Comparison of ENCODE assay signal across 19 cellular contexts in the genomic region with DNA sequence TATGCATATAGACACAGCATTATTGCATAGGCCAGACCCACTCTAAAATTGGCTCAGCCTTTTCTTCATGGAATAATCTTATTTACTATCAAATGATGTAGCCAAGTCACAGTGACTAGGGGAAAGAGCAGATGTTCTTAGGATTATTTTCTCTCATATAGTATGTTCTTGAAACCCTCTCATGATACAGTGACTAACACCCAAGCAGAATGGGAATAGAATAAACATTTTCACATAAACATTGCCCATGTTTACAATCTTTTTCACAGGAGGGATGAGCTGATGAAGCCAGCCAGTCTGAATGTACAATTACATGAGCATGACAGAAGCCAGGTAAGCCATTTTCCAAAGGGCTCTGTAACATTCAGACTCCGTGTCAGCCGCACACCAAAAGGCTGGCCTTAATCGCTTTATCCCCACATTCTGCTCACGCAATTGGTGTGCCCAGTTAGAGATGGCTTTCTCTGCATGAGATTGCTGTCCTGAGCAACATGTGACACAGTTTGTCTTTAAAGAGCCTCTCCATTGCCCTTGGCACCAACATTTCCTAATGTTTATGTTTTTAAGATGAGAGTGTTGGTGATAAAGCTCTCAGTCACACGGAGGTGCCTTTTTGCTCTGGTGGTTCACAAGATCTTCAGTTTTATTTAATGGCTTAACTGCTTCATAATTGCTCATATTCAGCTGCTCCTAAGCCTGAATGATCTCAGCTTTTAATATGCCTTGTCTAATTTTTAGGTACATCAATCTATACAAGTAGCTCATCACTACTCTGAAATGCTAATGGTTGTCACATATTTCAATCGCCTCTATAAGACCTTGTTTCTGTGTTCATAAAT.
DNase-seq lines count a peak whose midpoint lies in the region; ATAC-seq and TF ChIP-seq lines count a peak whose summit lies in the region.
"Had no signal": no experiment of that assay in that cellular context is flagged by ENCODE, and none has a peak within 500 bp of the region (broad histone marks: within the 10 kb centered on the region; RNA-seq: fewer than 3 reads in every experiment).

No MANE protein-coding gene starts in this region.

- H3K4me3 ChIP-seq in WERI-Rb-1 (ENCODE audit: low read depth, low read length), result no peak overlapping the region
- H3K4me3 ChIP-seq: BLaER1 treated with 17β-estradiol and CSF1 and Interleukin-3, amounts not matched to agents 10 nM and 100 nM; body of pancreas; GM23248; heart left ventricle; uterus had no signal

- H3K27me3 ChIP-seq in WERI-Rb-1 (ENCODE audit: insufficient read depth, low read depth, severe bottlenecking), result no peaks in the 10 kb centered on the region
- H3K27me3 ChIP-seq: BLaER1 treated with 17β-estradiol and CSF1 and Interleukin-3, amounts not matched to agents 10 nM and 100 nM; body of pancreas; heart left ventricle; uterus had no signal

- no peaks in the 10 kb centered on the region for H3K36me3 ChIP-seq in WERI-Rb-1
- H3K36me3 ChIP-seq: BLaER1 treated with 17β-estradiol and CSF1 and Interleukin-3, amounts not matched to agents 10 nM and 100 nM; heart left ventricle; uterus had no signal

- H3K9me3 ChIP-seq in WERI-Rb-1 (ENCODE audit: severe bottlenecking), result no peaks in the 10 kb centered on the region
- H3K9me3 ChIP-seq: BLaER1 treated with 17β-estradiol and CSF1 and Interleukin-3, amounts not matched to agents 10 nM and 100 nM; body of pancreas; heart left ventricle; uterus had no signal

- DNase-seq in COR-L47 (lab: John Stamatoyannopoulos, UW) (peak; percentile 79), NCI-H1092 (lab: John Stamatoyannopoulos, UW) (peak; percentile 65), NCI-H2227 (lab: John Stamatoyannopoulos, UW; ENCODE audit: unreplicated experiment) (peak; percentile 28), WERI-Rb-1 (peak; percentile 82)
- no peak for DNase-seq in stimulated activated naive CD4-positive, alpha-beta T cell (lab: John Stamatoyannopoulos, UW)
- DNase-seq: activated B cell treated with CpG ODN at 0.5 μM for 24 hours; body of pancreas; DMS 273 treated with DMSO at 0.1 percent for 48 hours; endodermal cell; GM23248; heart left ventricle; KBM-7; stimulated activated CD8-positive, alpha-beta memory T cell treated with anti-CD3 and anti-CD28 coated beads, Interleukin-4, amount 100 ng/mL, for 48 hours; uterus had no signal

- TF ChIP-seq CTCF in WERI-Rb-1 (IDR thresholded peaks at IDR 0.05; ENCODE audit: low read depth, low read length), result no peak

- ATAC-seq in GM21390 (IDR thresholded peaks at IDR 0.05; ENCODE audit: unreplicated experiment) (no peak), GM21717 (IDR thresholded peaks at IDR 0.05; ENCODE audit: unreplicated experiment) (no peak), GM21723 (IDR thresholded peaks at IDR 0.05; ENCODE audit: unreplicated experiment) (no peak)
- ATAC-seq: body of pancreas, heart left ventricle, Panc1 had no signal

- peak overlapping the region; percentile 92 for H3K27ac ChIP-seq in WERI-Rb-1
- H3K27ac ChIP-seq: BLaER1 treated with 17β-estradiol and CSF1 and Interleukin-3, amounts not matched to agents 10 nM and 100 nM; body of pancreas; GM23248; heart left ventricle; uterus had no signal

Comparison
In these comparisons a context has a peak if more than half of its experiments do, and no peak if none do; other contexts are left out.
1. DNase-seq: peak in COR-L47 (single experiment), NCI-H1092 (single experiment), NCI-H2227 (single experiment) and WERI-Rb-1 (single experiment); none in stimulated activated naive CD4-positive, alpha-beta T cell (0 of 6).